ENCODE assay signal across 1 cellular context in the genomic region with DNA sequence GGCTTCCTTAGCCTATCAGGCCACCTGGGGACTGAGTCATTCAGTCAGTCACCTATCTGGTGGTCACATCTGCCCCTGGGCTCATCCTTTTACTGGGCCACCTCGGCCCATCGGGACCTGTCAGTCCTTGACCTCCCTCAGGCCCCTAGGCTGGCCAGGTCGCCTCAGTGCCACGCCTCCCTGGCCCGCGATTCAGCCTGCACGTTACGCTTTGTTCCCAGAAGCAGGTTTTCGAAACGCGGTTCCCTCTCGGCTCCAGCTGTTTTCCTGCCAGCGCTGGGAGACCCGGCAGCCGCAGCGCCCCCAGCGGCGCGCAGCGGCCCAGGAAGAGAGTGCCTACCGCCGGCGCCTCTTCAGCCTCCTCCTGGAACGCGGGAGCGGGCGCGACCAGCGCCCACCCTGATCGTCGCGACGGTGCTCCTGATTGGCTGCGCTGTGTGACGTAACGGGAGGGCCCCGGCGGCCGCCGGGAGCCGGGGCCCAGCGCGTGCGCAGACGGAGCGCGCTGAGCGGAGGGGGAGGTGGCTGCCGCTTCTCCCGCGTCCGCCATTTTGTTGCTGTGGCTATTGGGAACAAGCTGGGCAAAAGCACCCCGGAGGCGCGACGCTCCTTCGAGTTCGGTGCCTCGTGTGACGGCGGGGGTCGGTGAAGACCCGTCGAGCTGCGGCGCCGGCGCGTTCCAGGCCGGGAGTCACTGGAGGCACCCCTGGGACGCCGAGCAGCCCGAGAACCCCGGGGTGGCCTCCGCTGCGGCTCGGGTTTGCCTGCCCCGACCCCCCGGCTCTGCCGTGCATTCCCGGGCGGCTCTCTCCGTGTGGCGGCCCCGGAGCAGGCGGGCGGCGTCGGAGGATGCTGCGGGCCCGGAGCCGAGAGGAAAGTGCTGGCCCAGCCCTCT.
TF ChIP-seq lines count a peak whose summit lies in the region.

A gene with protein sequence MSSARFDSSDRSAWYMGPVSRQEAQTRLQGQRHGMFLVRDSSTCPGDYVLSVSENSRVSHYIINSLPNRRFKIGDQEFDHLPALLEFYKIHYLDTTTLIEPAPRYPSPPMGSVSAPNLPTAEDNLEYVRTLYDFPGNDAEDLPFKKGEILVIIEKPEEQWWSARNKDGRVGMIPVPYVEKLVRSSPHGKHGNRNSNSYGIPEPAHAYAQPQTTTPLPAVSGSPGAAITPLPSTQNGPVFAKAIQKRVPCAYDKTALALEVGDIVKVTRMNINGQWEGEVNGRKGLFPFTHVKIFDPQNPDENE (plus strand): TSS at position 492 of the 895 bp plus-strand sequence. CDS start 528 bp downstream, outside the sequence.

TF ChIP-seq in HEK293, 187 proteins besides CTCF, POLR2A, EP300 and RAD21 (continued from another document and continues in another):
- TF ChIP-seq ZSCAN30 (tag by site-specific recombination; IDR thresholded peaks at IDR 0.05), result peak; percentile 80; the same call in 1 of the 2 replicates
- TF ChIP-seq OVOL3 (tag by site-specific recombination; IDR thresholded peaks at IDR 0.05), result no peak
- TF ChIP-seq, protein P1, sequence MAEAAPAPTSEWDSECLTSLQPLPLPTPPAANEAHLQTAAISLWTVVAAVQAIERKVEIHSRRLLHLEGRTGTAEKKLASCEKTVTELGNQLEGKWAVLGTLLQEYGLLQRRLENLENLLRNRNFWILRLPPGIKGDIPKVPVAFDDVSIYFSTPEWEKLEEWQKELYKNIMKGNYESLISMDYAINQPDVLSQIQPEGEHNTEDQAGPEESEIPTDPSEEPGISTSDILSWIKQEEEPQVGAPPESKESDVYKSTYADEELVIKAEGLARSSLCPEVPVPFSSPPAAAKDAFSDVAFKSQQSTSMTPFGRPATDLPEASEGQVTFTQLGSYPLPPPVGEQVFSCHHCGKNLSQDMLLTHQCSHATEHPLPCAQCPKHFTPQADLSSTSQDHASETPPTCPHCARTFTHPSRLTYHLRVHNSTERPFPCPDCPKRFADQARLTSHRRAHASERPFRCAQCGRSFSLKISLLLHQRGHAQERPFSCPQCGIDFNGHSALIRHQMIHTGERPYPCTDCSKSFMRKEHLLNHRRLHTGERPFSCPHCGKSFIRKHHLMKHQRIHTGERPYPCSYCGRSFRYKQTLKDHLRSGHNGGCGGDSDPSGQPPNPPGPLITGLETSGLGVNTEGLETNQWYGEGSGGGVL (tag by site-specific recombination; IDR thresholded peaks at IDR 0.05), result no peak
- TF ChIP-seq ZNF366 (tag by site-specific recombination; conservative IDR thresholded peaks at IDR 0.05), result peak; percentile 1; the same call in 1 of the 2 replicates
- 0 out of 2 replicates have a peak, but pooled peaks have one; percentile 52 for TF ChIP-seq ZNF324 (tag by site-specific recombination; IDR thresholded peaks at IDR 0.05)
- TF ChIP-seq ZNF184 (tag by site-specific recombination; IDR thresholded peaks at IDR 0.05), result 0 out of 2 replicates have a peak, but pooled peaks have one; percentile 57
- 0 out of 2 replicates have a peak, but pooled peaks have one; percentile 5 for TF ChIP-seq ZNF837 (tag by site-specific recombination; IDR thresholded peaks at IDR 0.05)
- TF ChIP-seq GLIS1 (tag by site-specific recombination; IDR thresholded peaks at IDR 0.05), result peak; percentile 73
- TF ChIP-seq MYNN (tag by site-specific recombination; IDR thresholded peaks at IDR 0.05; ENCODE audit: borderline replicate concordance), result no peak
- peak; percentile 95 for TF ChIP-seq ZNF660 (tag by site-specific recombination; IDR thresholded peaks at IDR 0.05)
- no peak for TF ChIP-seq MZF1 (tag by site-specific recombination; IDR thresholded peaks at IDR 0.05; ENCODE audit: borderline replicate concordance)
- TF ChIP-seq, protein P2, sequence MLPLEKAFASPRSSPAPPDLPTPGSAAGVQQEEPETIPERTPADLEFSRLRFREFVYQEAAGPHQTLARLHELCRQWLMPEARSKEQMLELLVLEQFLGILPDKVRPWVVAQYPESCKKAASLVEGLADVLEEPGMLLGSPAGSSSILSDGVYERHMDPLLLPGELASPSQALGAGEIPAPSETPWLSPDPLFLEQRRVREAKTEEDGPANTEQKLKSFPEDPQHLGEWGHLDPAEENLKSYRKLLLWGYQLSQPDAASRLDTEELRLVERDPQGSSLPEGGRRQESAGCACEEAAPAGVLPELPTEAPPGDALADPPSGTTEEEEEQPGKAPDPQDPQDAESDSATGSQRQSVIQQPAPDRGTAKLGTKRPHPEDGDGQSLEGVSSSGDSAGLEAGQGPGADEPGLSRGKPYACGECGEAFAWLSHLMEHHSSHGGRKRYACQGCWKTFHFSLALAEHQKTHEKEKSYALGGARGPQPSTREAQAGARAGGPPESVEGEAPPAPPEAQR (tag by site-specific recombination; IDR thresholded peaks at IDR 0.05), result no peak
- TF ChIP-seq, protein P3, sequence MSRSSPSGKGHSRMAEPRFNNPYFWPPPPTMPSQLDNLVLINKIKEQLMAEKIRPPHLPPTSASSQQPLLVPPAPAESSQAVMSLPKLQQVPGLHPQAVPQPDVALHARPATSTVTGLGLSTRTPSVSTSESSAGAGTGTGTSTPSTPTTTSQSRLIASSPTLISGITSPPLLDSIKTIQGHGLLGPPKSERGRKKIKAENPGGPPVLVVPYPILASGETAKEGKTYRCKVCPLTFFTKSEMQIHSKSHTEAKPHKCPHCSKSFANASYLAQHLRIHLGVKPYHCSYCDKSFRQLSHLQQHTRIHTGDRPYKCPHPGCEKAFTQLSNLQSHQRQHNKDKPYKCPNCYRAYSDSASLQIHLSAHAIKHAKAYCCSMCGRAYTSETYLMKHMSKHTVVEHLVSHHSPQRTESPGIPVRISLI (tag by site-specific recombination; IDR thresholded peaks at IDR 0.05), result no peak
- TF ChIP-seq ZNF121 (tag by site-specific recombination; IDR thresholded peaks at IDR 0.05), result peak; percentile 75; the same call in 1 of the 2 replicates
- TF ChIP-seq SP7 (tag by site-specific recombination; IDR thresholded peaks at IDR 0.05), result peak; percentile 71; the same call in 1 of the 2 replicates
- TF ChIP-seq ZNF112 (tag by site-specific recombination; IDR thresholded peaks at IDR 0.05), result no peak
- TF ChIP-seq, protein P4, sequence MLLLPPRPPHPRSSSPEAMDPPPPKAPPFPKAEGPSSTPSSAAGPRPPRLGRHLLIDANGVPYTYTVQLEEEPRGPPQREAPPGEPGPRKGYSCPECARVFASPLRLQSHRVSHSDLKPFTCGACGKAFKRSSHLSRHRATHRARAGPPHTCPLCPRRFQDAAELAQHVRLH (tag by site-specific recombination; IDR thresholded peaks at IDR 0.05), result peak; percentile 40; the same call in 1 of the 2 replicates
- TF ChIP-seq YY1 (tag by site-specific recombination; IDR thresholded peaks at IDR 0.05), result peak; percentile 88; the same call in 1 of the 2 replicates
- TF ChIP-seq ZNF658 (tag by site-specific recombination; IDR thresholded peaks at IDR 0.05), result no peak
- peak; percentile 92 for TF ChIP-seq ZBTB17 (tag by site-specific recombination; IDR thresholded peaks at IDR 0.05)
- no peak for TF ChIP-seq ZNF621 (tag by site-specific recombination; IDR thresholded peaks at IDR 0.05)
- TF ChIP-seq ZNF701 (tag by site-specific recombination; IDR thresholded peaks at IDR 0.05), result no peak
- TF ChIP-seq ZNF404 (tag by site-specific recombination; IDR thresholded peaks at IDR 0.05), result no peak
- no peak for TF ChIP-seq ZNF548 (tag by site-specific recombination; IDR thresholded peaks at IDR 0.05)
- no peak for TF ChIP-seq ZNF664 (tag by site-specific recombination; IDR thresholded peaks at IDR 0.05)
- TF ChIP-seq, protein P5, sequence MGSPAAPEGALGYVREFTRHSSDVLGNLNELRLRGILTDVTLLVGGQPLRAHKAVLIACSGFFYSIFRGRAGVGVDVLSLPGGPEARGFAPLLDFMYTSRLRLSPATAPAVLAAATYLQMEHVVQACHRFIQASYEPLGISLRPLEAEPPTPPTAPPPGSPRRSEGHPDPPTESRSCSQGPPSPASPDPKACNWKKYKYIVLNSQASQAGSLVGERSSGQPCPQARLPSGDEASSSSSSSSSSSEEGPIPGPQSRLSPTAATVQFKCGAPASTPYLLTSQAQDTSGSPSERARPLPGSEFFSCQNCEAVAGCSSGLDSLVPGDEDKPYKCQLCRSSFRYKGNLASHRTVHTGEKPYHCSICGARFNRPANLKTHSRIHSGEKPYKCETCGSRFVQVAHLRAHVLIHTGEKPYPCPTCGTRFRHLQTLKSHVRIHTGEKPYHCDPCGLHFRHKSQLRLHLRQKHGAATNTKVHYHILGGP (tag by site-specific recombination; IDR thresholded peaks at IDR 0.05), result no peak
- TF ChIP-seq ZNF555 (tag by site-specific recombination; conservative IDR thresholded peaks at IDR 0.05), result no peak
- 0 out of 2 replicates have a peak, but pooled peaks have one; percentile 62 for TF ChIP-seq SALL2 (tag by site-specific recombination; IDR thresholded peaks at IDR 0.05; ENCODE audit: borderline replicate concordance)
- TF ChIP-seq, protein P6, sequence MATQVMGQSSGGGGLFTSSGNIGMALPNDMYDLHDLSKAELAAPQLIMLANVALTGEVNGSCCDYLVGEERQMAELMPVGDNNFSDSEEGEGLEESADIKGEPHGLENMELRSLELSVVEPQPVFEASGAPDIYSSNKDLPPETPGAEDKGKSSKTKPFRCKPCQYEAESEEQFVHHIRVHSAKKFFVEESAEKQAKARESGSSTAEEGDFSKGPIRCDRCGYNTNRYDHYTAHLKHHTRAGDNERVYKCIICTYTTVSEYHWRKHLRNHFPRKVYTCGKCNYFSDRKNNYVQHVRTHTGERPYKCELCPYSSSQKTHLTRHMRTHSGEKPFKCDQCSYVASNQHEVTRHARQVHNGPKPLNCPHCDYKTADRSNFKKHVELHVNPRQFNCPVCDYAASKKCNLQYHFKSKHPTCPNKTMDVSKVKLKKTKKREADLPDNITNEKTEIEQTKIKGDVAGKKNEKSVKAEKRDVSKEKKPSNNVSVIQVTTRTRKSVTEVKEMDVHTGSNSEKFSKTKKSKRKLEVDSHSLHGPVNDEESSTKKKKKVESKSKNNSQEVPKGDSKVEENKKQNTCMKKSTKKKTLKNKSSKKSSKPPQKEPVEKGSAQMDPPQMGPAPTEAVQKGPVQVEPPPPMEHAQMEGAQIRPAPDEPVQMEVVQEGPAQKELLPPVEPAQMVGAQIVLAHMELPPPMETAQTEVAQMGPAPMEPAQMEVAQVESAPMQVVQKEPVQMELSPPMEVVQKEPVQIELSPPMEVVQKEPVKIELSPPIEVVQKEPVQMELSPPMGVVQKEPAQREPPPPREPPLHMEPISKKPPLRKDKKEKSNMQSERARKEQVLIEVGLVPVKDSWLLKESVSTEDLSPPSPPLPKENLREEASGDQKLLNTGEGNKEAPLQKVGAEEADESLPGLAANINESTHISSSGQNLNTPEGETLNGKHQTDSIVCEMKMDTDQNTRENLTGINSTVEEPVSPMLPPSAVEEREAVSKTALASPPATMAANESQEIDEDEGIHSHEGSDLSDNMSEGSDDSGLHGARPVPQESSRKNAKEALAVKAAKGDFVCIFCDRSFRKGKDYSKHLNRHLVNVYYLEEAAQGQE (tag by site-specific recombination; IDR thresholded peaks at IDR 0.05), result 0 out of 2 replicates have a peak, but pooled peaks have one; percentile 12
- TF ChIP-seq ZNF600 (tag by site-specific recombination; IDR thresholded peaks at IDR 0.05), result no peak
- TF ChIP-seq ZNF624 (tag by site-specific recombination; IDR thresholded peaks at IDR 0.05), result no peak
- peak; percentile 54; the same call in 1 of the 2 replicates for TF ChIP-seq ZBTB21 (tag by site-specific recombination; IDR thresholded peaks at IDR 0.05)
- TF ChIP-seq ZNF610 (tag by site-specific recombination; IDR thresholded peaks at IDR 0.05; ENCODE audit: borderline replicate concordance), result peak; percentile 47; the same call in 1 of the 2 replicates
- TF ChIP-seq ZNF221 (tag by site-specific recombination; IDR thresholded peaks at IDR 0.05; ENCODE audit: borderline replicate concordance), result no peak
- TF ChIP-seq ZNF292 (tag by site-specific recombination; IDR thresholded peaks at IDR 0.05; ENCODE audit: borderline replicate concordance, low read depth), result no peak
- TF ChIP-seq ZFP3 (tag by site-specific recombination; IDR thresholded peaks at IDR 0.05; ENCODE audit: low read depth), result no peak
- no peak for TF ChIP-seq ZNF138 (tag by site-specific recombination; IDR thresholded peaks at IDR 0.05; ENCODE audit: borderline replicate concordance)
- TF ChIP-seq, protein P7, sequence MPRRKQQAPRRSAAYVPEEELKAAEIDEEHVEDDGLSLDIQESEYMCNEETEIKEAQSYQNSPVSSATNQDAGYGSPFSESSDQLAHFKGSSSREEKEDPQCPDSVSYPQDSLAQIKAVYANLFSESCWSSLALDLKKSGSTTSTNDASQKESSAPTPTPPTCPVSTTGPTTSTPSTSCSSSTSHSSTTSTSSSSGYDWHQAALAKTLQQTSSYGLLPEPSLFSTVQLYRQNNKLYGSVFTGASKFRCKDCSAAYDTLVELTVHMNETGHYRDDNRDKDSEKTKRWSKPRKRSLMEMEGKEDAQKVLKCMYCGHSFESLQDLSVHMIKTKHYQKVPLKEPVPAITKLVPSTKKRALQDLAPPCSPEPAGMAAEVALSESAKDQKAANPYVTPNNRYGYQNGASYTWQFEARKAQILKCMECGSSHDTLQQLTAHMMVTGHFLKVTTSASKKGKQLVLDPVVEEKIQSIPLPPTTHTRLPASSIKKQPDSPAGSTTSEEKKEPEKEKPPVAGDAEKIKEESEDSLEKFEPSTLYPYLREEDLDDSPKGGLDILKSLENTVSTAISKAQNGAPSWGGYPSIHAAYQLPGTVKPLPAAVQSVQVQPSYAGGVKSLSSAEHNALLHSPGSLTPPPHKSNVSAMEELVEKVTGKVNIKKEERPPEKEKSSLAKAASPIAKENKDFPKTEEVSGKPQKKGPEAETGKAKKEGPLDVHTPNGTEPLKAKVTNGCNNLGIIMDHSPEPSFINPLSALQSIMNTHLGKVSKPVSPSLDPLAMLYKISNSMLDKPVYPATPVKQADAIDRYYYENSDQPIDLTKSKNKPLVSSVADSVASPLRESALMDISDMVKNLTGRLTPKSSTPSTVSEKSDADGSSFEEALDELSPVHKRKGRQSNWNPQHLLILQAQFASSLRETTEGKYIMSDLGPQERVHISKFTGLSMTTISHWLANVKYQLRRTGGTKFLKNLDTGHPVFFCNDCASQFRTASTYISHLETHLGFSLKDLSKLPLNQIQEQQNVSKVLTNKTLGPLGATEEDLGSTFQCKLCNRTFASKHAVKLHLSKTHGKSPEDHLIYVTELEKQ (tag by site-specific recombination; IDR thresholded peaks at IDR 0.05; ENCODE audit: borderline replicate concordance), result no peak
- TF ChIP-seq ZNF274 (IDR thresholded peaks at IDR 0.05; ENCODE audit: low read length), result no peak
- TF ChIP-seq ZNF274 (tag by site-specific recombination; IDR thresholded peaks at IDR 0.05; ENCODE audit: borderline replicate concordance), result no peak
- TF ChIP-seq, protein P8, sequence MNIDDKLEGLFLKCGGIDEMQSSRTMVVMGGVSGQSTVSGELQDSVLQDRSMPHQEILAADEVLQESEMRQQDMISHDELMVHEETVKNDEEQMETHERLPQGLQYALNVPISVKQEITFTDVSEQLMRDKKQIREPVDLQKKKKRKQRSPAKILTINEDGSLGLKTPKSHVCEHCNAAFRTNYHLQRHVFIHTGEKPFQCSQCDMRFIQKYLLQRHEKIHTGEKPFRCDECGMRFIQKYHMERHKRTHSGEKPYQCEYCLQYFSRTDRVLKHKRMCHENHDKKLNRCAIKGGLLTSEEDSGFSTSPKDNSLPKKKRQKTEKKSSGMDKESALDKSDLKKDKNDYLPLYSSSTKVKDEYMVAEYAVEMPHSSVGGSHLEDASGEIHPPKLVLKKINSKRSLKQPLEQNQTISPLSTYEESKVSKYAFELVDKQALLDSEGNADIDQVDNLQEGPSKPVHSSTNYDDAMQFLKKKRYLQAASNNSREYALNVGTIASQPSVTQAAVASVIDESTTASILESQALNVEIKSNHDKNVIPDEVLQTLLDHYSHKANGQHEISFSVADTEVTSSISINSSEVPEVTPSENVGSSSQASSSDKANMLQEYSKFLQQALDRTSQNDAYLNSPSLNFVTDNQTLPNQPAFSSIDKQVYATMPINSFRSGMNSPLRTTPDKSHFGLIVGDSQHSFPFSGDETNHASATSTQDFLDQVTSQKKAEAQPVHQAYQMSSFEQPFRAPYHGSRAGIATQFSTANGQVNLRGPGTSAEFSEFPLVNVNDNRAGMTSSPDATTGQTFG (tag by site-specific recombination; IDR thresholded peaks at IDR 0.05; ENCODE audit: borderline replicate concordance), result no peak; the same call in 1 of the 2 replicates
